15 cellular contexts compared by ENCODE assay signal in the genomic region with DNA sequence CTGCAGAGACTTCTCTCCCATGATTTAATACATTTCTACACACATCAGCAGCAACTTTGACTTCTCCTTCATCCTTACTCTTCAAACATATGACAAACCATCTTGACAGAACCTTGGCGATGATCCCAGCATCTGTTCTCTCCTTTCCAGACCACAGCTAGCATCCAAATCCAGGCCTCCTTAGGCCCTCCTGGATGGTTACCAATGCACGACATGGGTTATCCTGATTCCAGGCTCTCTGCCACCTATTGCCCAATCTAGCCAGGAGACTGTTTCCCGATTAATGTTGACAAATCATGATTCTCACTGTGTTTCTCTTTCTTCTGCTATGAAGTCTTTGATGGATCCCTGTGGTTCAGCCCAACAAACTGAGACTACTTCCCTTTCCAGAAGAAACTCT. TPM values are rescaled to one million over a fixed set of nuclear protein-coding genes. Genes with fewer than 3 reads are reported as not detected.
DNase-seq lines count a peak whose midpoint lies in the region; ATAC-seq, FAIRE-seq and TF ChIP-seq lines count a peak whose summit lies in the region.
"Had no signal": no experiment of that assay in that cellular context is flagged by ENCODE, and none has a peak within 500 bp of the region (broad histone marks: within the 10 kb centered on the region; RNA-seq: fewer than 3 reads in every experiment).

No MANE protein-coding gene starts in this region.

- H3K27ac ChIP-seq in SK-N-MC (no peak overlapping the region), psoas muscle (peak overlapping the region; percentile 59), kidney (ENCODE audit: low read depth in 2 of 2, low read length in 2 of 2) (peak overlapping the region in 1 of 2 donors; percentile 29)
- H3K27ac ChIP-seq: BLaER1 treated with 17β-estradiol and CSF1 and Interleukin-3, amounts not matched to agents 10 nM and 100 nM had no signal

- intact Hi-C loops in psoas muscle (cut with DNase I) = no loop called here
- intact Hi-C loops in kidney (cut with DNase I) = no loop called here

- H3K36me3 ChIP-seq in SK-N-MC (ENCODE audit: insufficient read depth, low read length) (no peaks in the 10 kb centered on the region), psoas muscle (ENCODE audit: insufficient read depth in 1 of 2, low read depth in 1 of 2) (no peaks in the 10 kb centered on the region), kidney (ENCODE audit: control insufficient read depth in 1 of 2, insufficient read depth in 2 of 2, low read length in 2 of 2) (no peaks in the 10 kb centered on the region)
- H3K36me3 ChIP-seq: BLaER1 treated with 17β-estradiol and CSF1 and Interleukin-3, amounts not matched to agents 10 nM and 100 nM had no signal

- H3K9me3 ChIP-seq in SK-N-MC (ENCODE audit: low read depth, low read length) (no peaks in the 10 kb centered on the region), psoas muscle (no peaks in the 10 kb centered on the region), kidney (ENCODE audit: control insufficient read depth in 1 of 2, low read length in 2 of 2) (no peaks in the 10 kb centered on the region)
- H3K9me3 ChIP-seq: BLaER1 treated with 17β-estradiol and CSF1 and Interleukin-3, amounts not matched to agents 10 nM and 100 nM had no signal

- TF ChIP-seq CTCF in AG09319 (IDR thresholded peaks at IDR 0.05; ENCODE audit: low read depth, low read length) (no peak), foreskin fibroblast (IDR thresholded peaks at IDR 0.05; ENCODE audit: low read depth, low read length) (no peak), psoas muscle (IDR thresholded peaks at IDR 0.05) (no peak), kidney (IDR thresholded peaks at IDR 0.05; ENCODE audit: borderline replicate concordance, extremely low read depth, insufficient read depth) (no peak)

- peak in 3 of 4 donors; percentile 23 to 40 (median 30) for ATAC-seq in psoas muscle
- no peak for ATAC-seq in HG03521 (IDR thresholded peaks at IDR 0.05; ENCODE audit: unreplicated experiment)
- ATAC-seq in GM21390 (IDR thresholded peaks at IDR 0.05; ENCODE audit: unreplicated experiment) = no peak

- H3K4me1 ChIP-seq in psoas muscle (peaks cover 1% of the 10 kb centered on the region), kidney (ENCODE audit: control insufficient read depth in 1 of 2, insufficient read depth in 1 of 2, low read depth in 1 of 2, low read length in 2 of 2) (no peaks in the 10 kb centered on the region)

- H3K4me3 ChIP-seq in SK-N-MC (peak overlapping the region; percentile 13; the same call in 1 of the 2 replicates), foreskin fibroblast (ENCODE audit: low read depth in 1 of 2, low read length in 2 of 2) (no peak overlapping the region), psoas muscle (no peak overlapping the region), kidney (ENCODE audit: low read length in 2 of 2) (no peak overlapping the region)
- H3K4me3 ChIP-seq: BLaER1 treated with 17β-estradiol and CSF1 and Interleukin-3, amounts not matched to agents 10 nM and 100 nM had no signal

- no peaks in the 10 kb centered on the region for H3K27me3 ChIP-seq in psoas muscle (ENCODE audit: insufficient read depth in 3 of 3, low read length in 2 of 3)
- H3K27me3 ChIP-seq: BLaER1 treated with 17β-estradiol and CSF1 and Interleukin-3, amounts not matched to agents 10 nM and 100 nM had no signal

- H3K9ac ChIP-seq in SK-N-MC (ENCODE audit: insufficient read length) (no peak overlapping the region), kidney (ENCODE audit: low read length in 2 of 2) (no peak overlapping the region)
- H3K9ac ChIP-seq: BLaER1 treated with 17β-estradiol and CSF1 and Interleukin-3, amounts not matched to agents 10 nM and 100 nM had no signal

- peak; percentile 95 for DNase-seq in AG09319 (ENCODE audit: extremely low read depth, low read depth)
- DNase-seq in SK-N-MC (ENCODE audit: low read depth, low spot score) = no peak
- DNase-seq in foreskin fibroblast = peak; percentile 92 to 94
- DNase-seq in psoas muscle = peak in 1 of 2 donors; percentile 47
- no peak for DNase-seq in activated CD8-positive, alpha-beta memory T cell treated with anti-CD3 and anti-CD28 coated beads, Interleukin-2, amount 50 U/mL, for 4 hours
- DNase-seq in kidney = no peak
- DNase-seq: Kasumi-1; NCI-H526 treated with DMSO at 0.1 percent for 48 hours; retina; stimulated activated CD8-positive, alpha-beta memory T cell treated with anti-CD3 and anti-CD28 coated beads, Interleukin-4, amount 100 ng/mL, for 48 hours; T-helper 1 cell had no signal

- FAIRE-seq in kidney (lab: Jason Lieb, UNC) = no peak
- FAIRE-seq: islet of Langerhans had no signal

- WGBS in psoas muscle, 3 donors = 32 to 37% (median 32%) methylated on average over 3 of the region's 3 CpGs

RNA-seq across cellular contexts. Expression of a gene that starts 16.7 kb away (rescaled TPM):
- 10 to 100 TPM in 2 of 4 donors, 1 to 10 TPM in 2; 5.3 to 15.8 (median 9.6) TPM for total RNA-seq in psoas muscle
- polyA plus RNA-seq in psoas muscle = 1 to 10 TPM; 3.0 to 3.6 (median 3.2) TPM
- 20.7 TPM for total RNA-seq in kidney
- polyA plus RNA-seq in kidney (ENCODE audit: insufficient read depth, low read depth, low replicate concordance) = 5.6 TPM

Comparison
In these comparisons a context has a peak if more than half of its experiments do, and no peak if none do; other contexts are left out.
1. DNase-seq: peak in AG09319 (single experiment) and foreskin fibroblast (2 of 2); none in SK-N-MC (single experiment), activated CD8-positive, alpha-beta memory T cell treated with anti-CD3 and anti-CD28 coated beads, Interleukin-2, amount 50 U/mL, for 4 hours (single experiment) and kidney (single experiment).
2. ATAC-seq: peak in psoas muscle (3 of 4); none in HG03521 (single experiment) and GM21390 (single experiment).